ENCODE assay signal across 22 cellular contexts in genomic region chr7:135742371-135742770, GRCh38. TPM values are rescaled to one million over a fixed set of nuclear protein-coding genes. Genes with fewer than 3 reads are reported as not detected.
DNase-seq lines count a peak whose midpoint lies in the region; TF ChIP-seq lines count a peak whose summit lies in the region.
"Had no signal": no experiment of that assay in that cellular context is flagged by ENCODE, and none has a peak within 500 bp of the region (broad histone marks: within the 10 kb centered on the region; RNA-seq: fewer than 3 reads in every experiment).

No MANE protein-coding gene starts in this region.

- DNase-seq in GM03348 (ENCODE audit: low spot score) (peak; percentile 27), LHCN-M2 (ENCODE audit: low read depth) (peak; percentile 75), fibroblast of mammary gland (ENCODE audit: low read depth) (peak; percentile 86), tibial artery (peak; percentile 63 to 82), KG1 (lab: John Stamatoyannopoulos, UW) (no peak), RWPE1 (ENCODE audit: low spot score) (no peak), SKM-1 (lab: John Stamatoyannopoulos, UW; ENCODE audit: unreplicated experiment) (no peak)
- DNase-seq: AML-193; C1 segment of cervical spinal cord; Calu3; CD8-positive, alpha-beta memory T cell; EL; GF-D8; Kasumi-1; NCI-H1092; NCI-H1436 treated with DMSO at 0.1 percent for 48 hours; NCI-H2029; NCI-H2227 treated with DMSO at 0.1 percent for 48 hours; NCI-H510A treated with DMSO at 0.1 percent for 48 hours; NCI-H748 treated with DMSO at 0.1 percent for 48 hours; SJCRH30 had no signal

- CTCF ChIA-PET in RWPE1 (lab: Yijun Ruan, JAX) = interaction anchor here (0.8 kb wide), 1 partner anchor 28 kb away, joined by 4 read pairs; no protein-coding TSS in a partner anchor

- intact Hi-C loops in tibial artery (cut with DNase I; ENCODE audit: low total_unique reads) = no loop called here

- no peaks in the 10 kb centered on the region for H3K36me3 ChIP-seq in tibial artery
- H3K36me3 ChIP-seq: SJCRH30 had no signal

- no peaks in the 10 kb centered on the region for H3K9me3 ChIP-seq in tibial artery
- H3K9me3 ChIP-seq: SJCRH30 had no signal

- POLR2A ChIA-PET in RWPE1 (lab: Yijun Ruan, JAX; ENCODE audit: low non-redundant PET) = no interaction called here

- TF ChIP-seq CTCF in fibroblast of mammary gland (conservative IDR thresholded peaks at IDR 0.05; ENCODE audit: control insufficient read depth, insufficient read depth, low read depth, low read length) = no peak
- no peak for TF ChIP-seq CTCF in tibial artery (IDR thresholded peaks at IDR 0.05)
- TF ChIP-seq CTCF in RWPE1 (conservative IDR thresholded peaks at IDR 0.05; ENCODE audit: low read depth) = no peak

- H3K4me1 ChIP-seq in tibial artery = peaks cover 0 to 72% (median 28%) of the 10 kb centered on the region in 4 donors
- H3K4me1 ChIP-seq: SJCRH30 had no signal

- H3K27ac ChIP-seq in tibial artery = peak overlapping the region in 1 of 2 donors; percentile 20
- no peak overlapping the region for H3K27ac ChIP-seq in RWPE1
- H3K27ac ChIP-seq: SJCRH30 had no signal

- no peaks in the 10 kb centered on the region for H3K27me3 ChIP-seq in tibial artery
- H3K27me3 ChIP-seq: SJCRH30 had no signal

- no peak overlapping the region for H3K4me3 ChIP-seq in fibroblast of mammary gland (ENCODE audit: control insufficient read depth, low read depth, low read length)
- H3K4me3 ChIP-seq in tibial artery = no peak overlapping the region
- H3K4me3 ChIP-seq: SJCRH30 had no signal

RNA-seq across cellular contexts. Expression of gene FAM180A, which starts 6.2 kb away (rescaled TPM):
- total RNA-seq in LHCN-M2 (2014; rRNA removed) = 3.7 and 4.1 TPM in 2 replicates
- polyA plus RNA-seq in LHCN-M2 (2012) = 5.2 TPM
- total RNA-seq: Calu3; CD8-positive, alpha-beta memory T cell had no signal
- polyA plus RNA-seq: CD8-positive, alpha-beta memory T cell had no signal

RNA-seq across cellular contexts. Expression of gene SLC13A4, which starts 14.4 kb away (rescaled TPM):
- total RNA-seq in LHCN-M2 (2014; rRNA removed) = 0.06 TPM in 1 of 2 replicates, not detected in the other
- 0.60 TPM for polyA plus RNA-seq in LHCN-M2 (2012)
- total RNA-seq: Calu3; CD8-positive, alpha-beta memory T cell; H4 had no signal
- polyA plus RNA-seq: CD8-positive, alpha-beta memory T cell had no signal

Comparison
In these comparisons a context has a peak if more than half of its experiments do, and no peak if none do; other contexts are left out.
1. DNase-seq: peak in GM03348 (single experiment), LHCN-M2 (single experiment), fibroblast of mammary gland (single experiment) and tibial artery (2 of 2); none in KG1 (single experiment), RWPE1 (single experiment) and SKM-1 (single experiment).